Comparison of ENCODE assay signal across 15 cellular contexts in genomic region chr5:142984016-142984415, GRCh38.
DNase-seq lines count a peak whose midpoint lies in the region.
"Had no signal": no experiment of that assay in that cellular context is flagged by ENCODE, and none has a peak within 500 bp of the region (broad histone marks: within the 10 kb centered on the region; RNA-seq: fewer than 3 reads in every experiment).

No MANE protein-coding gene starts in this region.

- H3K4ac ChIP-seq in mesendoderm (ENCODE audit: low read depth, low read length), result no peak overlapping the region

- H2AK5ac ChIP-seq in mesendoderm (ENCODE audit: low read length), result no peak overlapping the region

- H2BK15ac ChIP-seq in mesendoderm (replicated peaks; ENCODE audit: low read depth), result no peak overlapping the region

- no peaks in the 10 kb centered on the region for H3K79me2 ChIP-seq in mesendoderm (ENCODE audit: control insufficient read depth, insufficient read depth, low read length)

- H3K4me3 Mint-ChIP-seq in CD8-positive, alpha-beta memory T cell, result peak overlapping the region in 1 of 7 donors; percentile 37
- no peak overlapping the region for H3K4me3 Mint-ChIP-seq in activated CD4-positive, alpha-beta memory T cell treated with anti-CD3 and anti-CD28 coated beads for 36 hours
- H3K4me3 Mint-ChIP-seq: activated B cell treated with CpG ODN at 0.5 μM for 24 hours; activated naive CD8-positive, alpha-beta T cell had no signal

- peaks cover 6 to 19% (median 15%) of the 10 kb centered on the region in 5 donors for H3K9me3 Mint-ChIP-seq in CD8-positive, alpha-beta memory T cell
- peaks cover 14% of the 10 kb centered on the region for H3K9me3 Mint-ChIP-seq in activated CD4-positive, alpha-beta memory T cell treated with anti-CD3 and anti-CD28 coated beads for 36 hours

- CTCF ChIA-PET in CD8-positive, alpha-beta memory T cell (lab: Charles Lee), result interaction anchor here (1.5 to 2.1 kb wide), 2 partner anchors 18 to 25 kb away, joined by 7 to 10 read pairs; no protein-coding TSS in a partner anchor
- CTCF ChIA-PET in activated CD4-positive, alpha-beta memory T cell treated with anti-CD3 and anti-CD28 coated beads for 36 hours (lab: Charles Lee), result no interaction called here

- no peak overlapping the region for H3K27ac ChIP-seq in CD8-positive, alpha-beta memory T cell (ENCODE audit: low read depth, low read length)
- H3K27ac ChIP-seq in mesendoderm (ENCODE audit: low read depth, low read length), result no peak overlapping the region

- no peak overlapping the region for H3K4me2 ChIP-seq in mesendoderm (ENCODE audit: low read length)

- no peaks in the 10 kb centered on the region for H3K27me3 ChIP-seq in CD8-positive, alpha-beta memory T cell (ENCODE audit: insufficient read depth, low read length, poor library complexity, severe bottlenecking)
- no peaks in the 10 kb centered on the region for H3K27me3 ChIP-seq in mesendoderm (ENCODE audit: insufficient read depth, low read length, poor library complexity)
- H3K27me3 ChIP-seq: BE2C had no signal

- in situ Hi-C loops in ACHN (cut with HindIII; ENCODE audit: low pct_ligation_motif_present, low pct_unique_long_range_greater_than_20kb, low sequenced_read_pairs), result no loop called here

- H3K36me3 Mint-ChIP-seq in CD8-positive, alpha-beta memory T cell, result peaks cover 8 to 24% (median 13%) of the 10 kb centered on the region in 3 donors
- peaks cover 8% of the 10 kb centered on the region for H3K36me3 Mint-ChIP-seq in activated CD4-positive, alpha-beta memory T cell treated with anti-CD3 and anti-CD28 coated beads for 36 hours

- peak overlapping the region; percentile 4 for H3K18ac ChIP-seq in mesendoderm (ENCODE audit: low read length)

- no peak for DNase-seq in CD8-positive, alpha-beta memory T cell
- peak; percentile 80 for DNase-seq in HT1080 (ENCODE audit: low read depth)
- no peak for DNase-seq in activated CD4-positive, alpha-beta memory T cell treated with anti-CD3 and anti-CD28 coated beads for 36 hours
- no peak for DNase-seq in mesendoderm
- DNase-seq in hippocampal formation (lab: John Stamatoyannopoulos, UW), result no peak
- no peak for DNase-seq in epidermal melanocyte (ENCODE audit: insufficient read length, low spot score)
- DNase-seq in ACHN, result no peak
- no peak for DNase-seq in dedifferentiated amniotic fluid mesenchymal stem cell (ENCODE audit: extremely low spot score)
- DNase-seq: activated B cell treated with CpG ODN at 0.5 μM for 24 hours, BE2C, DMS79, H7, NCI-H1105 treated with DMSO at 0.1 percent for 48 hours, NCI-H524 had no signal

- H3K36me3 ChIP-seq in CD8-positive, alpha-beta memory T cell (ENCODE audit: insufficient read depth, low read length), result no peaks in the 10 kb centered on the region
- H3K36me3 ChIP-seq in mesendoderm (ENCODE audit: control insufficient read depth, insufficient read depth, low read length), result no peaks in the 10 kb centered on the region
- H3K36me3 ChIP-seq: BE2C had no signal

- H3K56ac ChIP-seq in mesendoderm (ENCODE audit: low read length), result no peak overlapping the region

- no peaks in the 10 kb centered on the region for H3K9me3 ChIP-seq in CD8-positive, alpha-beta memory T cell (ENCODE audit: low read length)
- H3K9me3 ChIP-seq: BE2C had no signal

- intact Hi-C loops in activated CD4-positive, alpha-beta memory T cell treated with anti-CD3 and anti-CD28 coated beads for 36 hours (cut with micrococcal nuclease), result no loop called here

- H3K4me1 ChIP-seq in CD8-positive, alpha-beta memory T cell (ENCODE audit: insufficient read depth, low read length), result peaks cover 38% of the 10 kb centered on the region
- peaks cover 10% of the 10 kb centered on the region for H3K4me1 ChIP-seq in mesendoderm (ENCODE audit: control insufficient read depth, low read depth, low read length)

- no peak overlapping the region for H4K5ac ChIP-seq in mesendoderm (ENCODE audit: low read length)

- no peak overlapping the region for H3K4me3 ChIP-seq in CD8-positive, alpha-beta memory T cell (ENCODE audit: low read length)
- no peak overlapping the region for H3K4me3 ChIP-seq in mesendoderm (ENCODE audit: low read length)

- WGBS in mesendoderm (ENCODE audit: extremely low coverage, insufficient coverage, low lambda C conversion rate), result no CpG with 5 or more reads among the region's 1 CpG

- no peak overlapping the region for H2BK120ac ChIP-seq in mesendoderm (ENCODE audit: low read depth, low read length)

- peaks cover 65 to 73% (median 71%) of the 10 kb centered on the region in 3 donors for H3K4me1 Mint-ChIP-seq in CD8-positive, alpha-beta memory T cell
- peaks cover 50% of the 10 kb centered on the region for H3K4me1 Mint-ChIP-seq in activated CD4-positive, alpha-beta memory T cell treated with anti-CD3 and anti-CD28 coated beads for 36 hours (ENCODE audit: low read depth)

- no peak overlapping the region for H3K23ac ChIP-seq in mesendoderm (ENCODE audit: low read length)

- H2BK5ac ChIP-seq in mesendoderm (ENCODE audit: low read length), result no peak overlapping the region

- no peaks in the 10 kb centered on the region for H3K79me1 ChIP-seq in mesendoderm (ENCODE audit: low read length)

- H3K9ac ChIP-seq in mesendoderm (ENCODE audit: low read length), result no peak overlapping the region

- POLR2A ChIA-PET in CD8-positive, alpha-beta memory T cell (lab: Charles Lee), result no interaction called here
- POLR2A ChIA-PET in activated CD4-positive, alpha-beta memory T cell treated with anti-CD3 and anti-CD28 coated beads for 36 hours (lab: Charles Lee), result no interaction called here

- no peaks in the 10 kb centered on the region for H3K27me3 Mint-ChIP-seq in CD8-positive, alpha-beta memory T cell
- no peaks in the 10 kb centered on the region for H3K27me3 Mint-ChIP-seq in activated CD4-positive, alpha-beta memory T cell treated with anti-CD3 and anti-CD28 coated beads for 36 hours
- H3K27me3 Mint-ChIP-seq: activated B cell treated with CpG ODN at 0.5 μM for 24 hours; activated naive CD8-positive, alpha-beta T cell had no signal

- H4K8ac ChIP-seq in mesendoderm (ENCODE audit: low read depth, low read length), result no peak overlapping the region

- peak overlapping the region; percentile 11 to 93 (median 76) for H3K27ac Mint-ChIP-seq in CD8-positive, alpha-beta memory T cell
- peak overlapping the region; percentile 6 for H3K27ac Mint-ChIP-seq in activated CD4-positive, alpha-beta memory T cell treated with anti-CD3 and anti-CD28 coated beads for 36 hours
- H3K27ac Mint-ChIP-seq: activated B cell treated with CpG ODN at 0.5 μM for 24 hours; activated naive CD8-positive, alpha-beta T cell had no signal
